In the genomic region with DNA sequence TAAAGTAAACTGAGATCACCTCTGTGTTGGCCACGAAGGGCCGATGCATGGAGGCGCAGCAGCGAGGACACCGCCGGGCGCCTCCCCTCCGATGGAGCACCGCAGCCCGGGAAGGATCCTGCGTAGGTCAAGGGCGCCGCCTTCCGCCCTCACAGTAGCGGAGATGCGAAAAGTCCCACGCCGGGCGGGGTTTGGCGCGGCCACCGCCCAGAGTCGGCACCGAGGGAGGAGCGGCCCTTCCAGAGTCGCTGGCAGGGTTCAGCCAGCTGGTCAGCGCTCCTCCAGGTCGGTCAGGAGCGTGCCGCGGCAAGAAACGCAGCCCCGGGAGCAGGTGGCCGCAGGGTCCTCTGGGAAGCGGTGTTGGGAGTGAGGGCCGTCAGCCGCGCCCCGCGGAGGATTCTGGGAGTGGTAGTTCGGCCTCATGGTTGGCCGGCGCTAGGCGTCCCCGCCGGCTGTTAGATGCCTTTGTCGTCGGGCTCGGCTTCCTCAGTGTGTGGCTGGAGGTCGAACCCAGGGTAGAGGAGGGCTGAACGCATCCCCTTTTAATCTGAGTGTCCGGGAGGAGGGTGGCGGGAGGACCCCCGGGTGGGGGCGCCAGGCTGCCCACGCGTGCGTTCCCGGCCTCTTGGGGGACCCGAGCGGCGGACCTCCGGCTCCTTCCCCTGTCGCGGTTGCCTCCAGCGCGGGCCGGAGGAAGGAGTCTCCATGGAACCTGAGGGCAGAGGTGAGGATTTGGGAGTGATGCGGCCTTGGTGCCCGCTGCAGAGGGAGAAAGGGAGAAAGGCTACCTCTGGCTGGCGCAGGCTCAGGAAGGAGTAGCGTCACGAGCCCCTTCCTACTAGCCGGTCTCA, we compare ENCODE assay signal across 8 cellular contexts. TPM values are rescaled to one million over a fixed set of nuclear protein-coding genes. Genes with fewer than 3 reads are reported as not detected.
A peak's percentile ranks its signal among the peaks of the same experiment; 100 is the strongest.
DNase-seq lines count a peak whose midpoint lies in the region; ATAC-seq and TF ChIP-seq lines count a peak whose summit lies in the region.

TSS of gene ZNF892 (plus strand) at position 411 of the 851 bp plus-strand sequence. CDS start at position 706, 295 bp downstream.

- TF ChIP-seq CTCF in colonic mucosa (IDR thresholded peaks at IDR 0.05), result no peak

- intact Hi-C loops in colonic mucosa (cut with DNase I), result loop anchor here (5.0 kb wide), 1 partner anchor 40 kb away; the partner anchor contains the start of gene ZNF2
- intact Hi-C loops in left colon (cut with DNase I, micrococcal nuclease), result no loop called here

- H3K27ac ChIP-seq in colonic mucosa, result peak within 1 kb of the TSS; percentile 79

- H3K4me3 ChIP-seq in colonic mucosa, result peak within 1 kb of the TSS; percentile 57

- H3K4me1 ChIP-seq in colonic mucosa, result no peaks in the 10 kb centered on the region

- H3K36me3 ChIP-seq in colonic mucosa, result no peaks in the 10 kb centered on the region

- H3K27me3 ChIP-seq in colonic mucosa, result no peaks in the 10 kb centered on the region

- no peaks in the 10 kb centered on the region for H3K9me3 ChIP-seq in colonic mucosa

- DNase-seq in AML-193 (lab: John Stamatoyannopoulos, UW) (peak; percentile 84 to 86), NCI-H345 (lab: John Stamatoyannopoulos, UW) (peak; percentile 91), colonic mucosa (peak; percentile 94), left colon (peak; percentile 91 to 94)
- DNase-seq in activated CD4-positive, alpha-beta T cell treated with anti-CD3 and anti-CD28 coated beads for 4 hours, result peak; percentile 78 to 79
- DNase-seq in stimulated activated CD4-positive, alpha-beta T cell treated with anti-CD3 and anti-CD28 coated beads, Interleukin-1b, Interleukin-23, amount 100 ng/mL, for 4 hours (ENCODE audit: low read depth in 2 of 2), result peak; percentile 67 to 79

- peak within 1 kb of the TSS; percentile 48 to 64 for H3K9ac ChIP-seq in colonic mucosa (ENCODE audit: low read depth in 2 of 2, low read length in 2 of 2)

- ATAC-seq in GM18909 (IDR thresholded peaks at IDR 0.05; ENCODE audit: poor library complexity, unreplicated experiment) (peak; percentile 97), HG03159 (IDR thresholded peaks at IDR 0.05; ENCODE audit: unreplicated experiment) (peak; percentile 94), left colon (peak; percentile 97)

RNA-seq across cellular contexts. Expression of gene ZNF892, which starts in this region (rescaled TPM):
- total RNA-seq in colonic mucosa (1 to 10 TPM; 2.2 to 2.6 TPM), left colon (1 to 10 TPM; 1.8 to 1.9 TPM)

Comparison
In these comparisons a context has a peak if more than half of its experiments do, and no peak if none do; other contexts are left out.
1. Peak in every context shown above with its lines: DNase-seq, ATAC-seq, H3K4me3 ChIP-seq and H3K27ac ChIP-seq.